8 cellular contexts compared by ENCODE assay signal in genomic region chr2:229921892-229922448, GRCh38. TPM values are rescaled to one million over a fixed set of nuclear protein-coding genes. Genes with fewer than 3 reads are reported as not detected.
DNase-seq lines count a peak whose midpoint lies in the region; ATAC-seq and TF ChIP-seq lines count a peak whose summit lies in the region.

Gene TRIP12, minus strand, starts transcription at chr2:229922009. Its CDS starts 41,930 bp downstream, at chr2:229880079.

- intact Hi-C loops in PC-9 (cut with micrococcal nuclease; ENCODE audit: unreplicated experiment), result loop anchor here (5.0 to 10.0 kb wide), 2 partner anchors 693 to 770 kb away; no protein-coding TSS in a partner anchor

- peaks cover 22% of the 10 kb centered on the region for H4K20me1 ChIP-seq in PC-9 (ENCODE audit: insufficient read depth)

- BruUV-seq in PC-9 (replicated peaks; lab: Mats Ljungman, UMichigan), result no TSS peak

- peaks cover 8% of the 10 kb centered on the region for H3K36me3 Mint-ChIP-seq in IgD-negative memory B cell
- H3K36me3 Mint-ChIP-seq in activated T-cell treated with anti-CD3 and anti-CD28 coated beads, Interleukin-2, amount 50 U/mL, for 24 hours (ENCODE audit: low read depth), result peaks cover 47% of the 10 kb centered on the region

- TF ChIP-seq CTCF in PC-9 (conservative IDR thresholded peaks at IDR 0.05), result no peak

- H3K27me3 Mint-ChIP-seq in IgD-negative memory B cell, result peaks cover 1% of the 10 kb centered on the region
- H3K27me3 Mint-ChIP-seq in activated T-cell treated with anti-CD3 and anti-CD28 coated beads, Interleukin-2, amount 50 U/mL, for 24 hours, result no peaks in the 10 kb centered on the region

- peak within 1 kb of the TSS; percentile 93 for H2AFZ ChIP-seq in PC-9

- peaks cover 0 to 1% (median 0%) of the 10 kb centered on the region in 3 donors for H3K9me3 Mint-ChIP-seq in IgD-negative memory B cell
- H3K9me3 Mint-ChIP-seq in activated T-cell treated with anti-CD3 and anti-CD28 coated beads, Interleukin-2, amount 50 U/mL, for 24 hours, result no peaks in the 10 kb centered on the region

- H3K4me2 ChIP-seq in PC-9, result peak within 1 kb of the TSS; percentile 99

- H3K4me3 ChIP-seq in PC-9, result peak within 1 kb of the TSS; percentile 94
- H3K4me3 ChIP-seq in esophagus (ENCODE audit: low read depth in 1 of 2, low read length in 2 of 2), result peak within 1 kb of the TSS; percentile 90
- peak within 1 kb of the TSS; percentile 87 to 91 for H3K4me3 ChIP-seq in muscle layer of colon (ENCODE audit: low read depth in 1 of 2, low read length in 2 of 2)

- H3K4me1 ChIP-seq in PC-9 (replicated peaks; ENCODE audit: insufficient read depth), result peaks cover 19% of the 10 kb centered on the region
- no peaks in the 10 kb centered on the region for H3K4me1 ChIP-seq in esophagus (ENCODE audit: control insufficient read depth in 2 of 2, insufficient read depth in 2 of 2, low read length in 1 of 2)
- peaks cover 15% of the 10 kb centered on the region for H3K4me1 ChIP-seq in muscle layer of colon (ENCODE audit: insufficient read depth, low read length)

- WGBS in esophagus, 2 donors, result 0 to 1% methylated on average over 30 to 49 of the region's 49 CpGs

- CTCF ChIA-PET in PC-9 (lab: Charles Lee), result no interaction called here

- H3K27me3 ChIP-seq in PC-9 (ENCODE audit: insufficient read depth, low read depth) (no peaks in the 10 kb centered on the region), esophagus (ENCODE audit: control insufficient read depth in 1 of 2, insufficient read depth in 2 of 2, low read length in 2 of 2) (no peaks in the 10 kb centered on the region), muscle layer of colon (ENCODE audit: control insufficient read depth in 1 of 2, insufficient read depth in 2 of 2, low read length in 2 of 2) (no peaks in the 10 kb centered on the region)

- peaks cover 16% of the 10 kb centered on the region; the same call in 1 of the 2 replicates for H3F3A ChIP-seq in PC-9 (ENCODE audit: insufficient read depth, low read depth)

- peak; percentile 85 for DNase-seq in DMS114 treated with DMSO at 0.1 percent for 48 hours (lab: John Stamatoyannopoulos, UW; ENCODE audit: unreplicated experiment)
- DNase-seq in PC-9, result peak; percentile 88 to 92
- peak; percentile 97 for DNase-seq in activated T-cell treated with anti-CD3 and anti-CD28 coated beads, Interleukin-2, amount 50 U/mL, for 24 hours
- peak; percentile 78 for DNase-seq in stimulated activated CD8-positive, alpha-beta memory T cell treated with anti-CD3 and anti-CD28 coated beads, Interleukin-7, amount 100 ng/mL, for 24 hours (ENCODE audit: low read depth)

- H3K27ac Mint-ChIP-seq in IgD-negative memory B cell, result peak within 1 kb of the TSS; percentile 99 to 100 (median 99)
- H3K27ac Mint-ChIP-seq in activated T-cell treated with anti-CD3 and anti-CD28 coated beads, Interleukin-2, amount 50 U/mL, for 24 hours, result peak within 1 kb of the TSS; percentile 100

- peaks cover 29 to 33% (median 30%) of the 10 kb centered on the region in 3 donors for H3K4me1 Mint-ChIP-seq in IgD-negative memory B cell
- H3K4me1 Mint-ChIP-seq in activated T-cell treated with anti-CD3 and anti-CD28 coated beads, Interleukin-2, amount 50 U/mL, for 24 hours (ENCODE audit: low read depth), result peaks cover 41% of the 10 kb centered on the region

- H3K4me3 Mint-ChIP-seq in IgD-negative memory B cell, result peak within 1 kb of the TSS; percentile 96 to 100 (median 98)
- peak within 1 kb of the TSS; percentile 99 for H3K4me3 Mint-ChIP-seq in activated T-cell treated with anti-CD3 and anti-CD28 coated beads, Interleukin-2, amount 50 U/mL, for 24 hours

- H3K9me2 ChIP-seq in PC-9 (ENCODE audit: insufficient read depth), result no peaks in the 10 kb centered on the region; the same call in 1 of the 2 replicates

- peak within 1 kb of the TSS; percentile 65 for H3K9ac ChIP-seq in muscle layer of colon (ENCODE audit: low read length)

- no peaks in the 10 kb centered on the region for H3K9me3 ChIP-seq in PC-9 (ENCODE audit: insufficient read depth, low read depth)
- H3K9me3 ChIP-seq in esophagus (ENCODE audit: control insufficient read depth in 2 of 2, insufficient read depth in 1 of 2, low read depth in 1 of 2, low read length in 1 of 2), result no peaks in the 10 kb centered on the region
- H3K9me3 ChIP-seq in muscle layer of colon (ENCODE audit: low read length), result no peaks in the 10 kb centered on the region

- H3K79me2 ChIP-seq in PC-9 (ENCODE audit: low read depth), result peaks cover 65% of the 10 kb centered on the region

- POLR2A ChIA-PET in PC-9 (lab: Charles Lee; ENCODE audit: unreplicated experiment), result interaction anchor here (0.7 kb wide), 1 partner anchor 15 kb away, joined by 3 read pairs; no protein-coding TSS in a partner anchor

- H3K27ac ChIP-seq in PC-9, result peak within 1 kb of the TSS; percentile 80
- H3K27ac ChIP-seq in esophagus (ENCODE audit: low read depth in 2 of 2, low read length in 1 of 2), result peak within 1 kb of the TSS; percentile 99 to 100
- peak within 1 kb of the TSS; percentile 97 for H3K27ac ChIP-seq in muscle layer of colon (ENCODE audit: low read depth, low read length)

- peak; percentile 69 for ATAC-seq in GM21529 (IDR thresholded peaks at IDR 0.05; ENCODE audit: unreplicated experiment)

- H3K36me3 ChIP-seq in PC-9 (ENCODE audit: low read depth) (peaks cover 8% of the 10 kb centered on the region), esophagus (ENCODE audit: control insufficient read depth in 2 of 2, insufficient read depth in 2 of 2, low read length in 1 of 2) (peaks cover 0 to 3% of the 10 kb centered on the region in 2 donors), muscle layer of colon (ENCODE audit: insufficient read depth, low read length) (peaks cover 7% of the 10 kb centered on the region)

RNA-seq across cellular contexts. Expression of gene TRIP12, which starts in this region (rescaled TPM):
- polyA plus RNA-seq in IgD-negative memory B cell (51.5 TPM), esophagus (10 to 100 TPM; 17.9 to 25.8 TPM)
- 139 and 226 TPM in 2 replicates for total RNA-seq in PC-9 (2021)

Comparison
In these comparisons a context has a peak if more than half of its experiments do, and no peak if none do; other contexts are left out.
1. Peak in every context shown above with its lines: DNase-seq, ATAC-seq, H3K4me3 ChIP-seq and H3K27ac ChIP-seq.